Comparison of ENCODE assay signal across 10 cellular contexts in the genomic region with DNA sequence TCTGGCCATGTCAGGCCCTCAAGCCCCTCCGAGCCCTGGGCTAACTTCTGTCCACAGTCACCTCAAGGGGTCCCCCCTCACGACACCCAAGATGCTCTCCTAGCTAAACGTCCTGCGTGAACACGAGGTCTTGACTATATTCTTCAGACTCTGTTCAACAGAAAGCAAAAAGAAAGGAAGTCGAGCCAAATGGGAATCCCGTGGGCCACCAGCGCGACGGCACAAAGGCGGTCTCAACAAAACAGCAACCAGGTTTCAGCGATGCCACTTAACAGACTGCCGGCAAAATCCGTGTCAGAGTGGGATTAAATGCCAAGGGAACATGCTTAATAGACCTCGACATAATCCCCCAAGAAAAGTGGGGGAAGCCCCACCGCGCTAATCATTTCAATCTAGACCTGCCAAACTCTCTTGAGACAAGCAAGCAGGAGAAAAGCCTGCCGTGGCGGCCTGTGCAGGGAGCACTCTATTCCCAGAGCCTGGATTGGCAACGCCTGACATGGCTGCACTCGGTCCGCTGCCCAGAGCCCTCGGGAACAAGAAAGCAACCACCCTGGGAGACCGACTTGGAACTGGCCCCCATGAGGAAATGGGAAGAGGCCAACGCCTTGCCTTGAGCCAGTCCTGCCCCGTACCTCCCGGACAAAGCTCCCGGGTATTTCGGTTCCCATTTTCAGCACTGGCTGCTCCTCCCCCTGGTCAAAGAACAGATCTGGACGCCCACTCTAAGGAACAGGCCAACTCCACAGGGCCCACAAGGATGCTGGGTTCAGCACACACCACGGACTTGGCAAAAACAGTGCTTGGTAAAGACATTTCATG. TPM values are rescaled to one million over a fixed set of nuclear protein-coding genes. Genes with fewer than 3 reads are reported as not detected.
DNase-seq lines count a peak whose midpoint lies in the region; TF ChIP-seq lines count a peak whose summit lies in the region.
"Had no signal": no experiment of that assay in that cellular context is flagged by ENCODE, and none has a peak within 500 bp of the region (broad histone marks: within the 10 kb centered on the region; RNA-seq: fewer than 3 reads in every experiment).

No MANE protein-coding gene starts in this region.

- no peaks in the 10 kb centered on the region for H3K27me3 ChIP-seq in H9 (ENCODE audit: insufficient read depth, low read length)
- no peaks in the 10 kb centered on the region for H3K27me3 ChIP-seq in skeletal muscle tissue (ENCODE audit: control insufficient read depth in 3 of 3, insufficient read depth in 3 of 3, low read length in 3 of 3)

- H4K91ac ChIP-seq in H9 (ENCODE audit: insufficient read length, low read depth, low read length): no peak overlapping the region

- H3K4me1 ChIP-seq in H9 (ENCODE audit: insufficient read depth, low read length) (0 out of 2 replicates have a peak, but pooled peaks cover 2% of the 10 kb centered on the region), skeletal muscle tissue (ENCODE audit: control insufficient read depth in 3 of 3, insufficient read depth in 3 of 3, low read length in 3 of 3) (peaks cover 59 to 73% (median 62%) of the 10 kb centered on the region in 3 donors)

- H3K4me3 Mint-ChIP-seq in H9: no peak overlapping the region
- H3K4me3 Mint-ChIP-seq: T-helper 1 cell treated with Interleukin-12 subunit alpha and Interleukin-12 subunit beta and Interleukin-4 antibody, amounts not matched to agents 30 μg/mL and 1 μg/mL, for 36 hours had no signal

- no peak overlapping the region for H3K23ac ChIP-seq in H9 (ENCODE audit: insufficient read length, low read depth, low read length)

- H3K9me3 Mint-ChIP-seq in H9: no peaks in the 10 kb centered on the region
- H3K9me3 Mint-ChIP-seq: T-helper 1 cell treated with Interleukin-12 subunit alpha and Interleukin-12 subunit beta and Interleukin-4 antibody, amounts not matched to agents 30 μg/mL and 1 μg/mL, for 36 hours had no signal

- peak overlapping the region; percentile 67 to 96 (median 79); a peak in 4 of 7 replicates for H3K27ac Mint-ChIP-seq in H9

- H3K18ac ChIP-seq in H9 (ENCODE audit: insufficient read length, low read depth, low read length): no peak overlapping the region

- H2BK12ac ChIP-seq in H9 (ENCODE audit: insufficient read length, low read depth, low read length): no peak overlapping the region

- DNase-seq in H9: no peak
- DNase-seq in astrocyte of the hippocampus (ENCODE audit: low read depth, low spot score): peak; percentile 80
- peak; percentile 29 for DNase-seq in inferior parietal cortex (ENCODE audit: extremely low spot score)
- DNase-seq in cortex of kidney (lab: John Stamatoyannopoulos, UW): no peak
- DNase-seq in ecto neural progenitor cell (ENCODE audit: low spot score): no peak
- no peak for DNase-seq in NCI-H345 (lab: John Stamatoyannopoulos, UW)
- no peak for DNase-seq in OCI-M1 (lab: John Stamatoyannopoulos, UW)
- DNase-seq: MM.1S had no signal

- WGBS in H9 (ENCODE audit: extremely low coverage, insufficient read length, low lambda C conversion rate): no CpG with 5 or more reads among the region's 31 CpGs

- H3T11ph ChIP-seq in H9 (ENCODE audit: low read length): no peak overlapping the region

- no peak overlapping the region for H2BK120ac ChIP-seq in H9 (ENCODE audit: low read depth, low read length, poor library complexity, severe bottlenecking)

- no peaks in the 10 kb centered on the region for H3K27me3 Mint-ChIP-seq in H9 (ENCODE audit: low read depth)

- TF ChIP-seq CTCF in H9 (conservative IDR thresholded peaks at IDR 0.05): no peak

- H3K79me2 ChIP-seq in H9 (ENCODE audit: insufficient read depth, low read length): peaks cover 13% of the 10 kb centered on the region; the same call in 1 of the 2 replicates

- H3K79me1 ChIP-seq in H9 (ENCODE audit: insufficient read depth, low read depth, low read length, poor library complexity, severe bottlenecking): peaks cover 13% of the 10 kb centered on the region

- no peak overlapping the region for H2BK15ac ChIP-seq in H9 (ENCODE audit: low read depth, low read length)

- H3K4me1 Mint-ChIP-seq in H9: peaks cover 43 to 49% of the 10 kb centered on the region in 2 experiments

- H3K36me3 Mint-ChIP-seq in H9 (ENCODE audit: insufficient read depth in 1 of 3, low read depth in 3 of 3): peaks cover 15 to 36% (median 28%) of the 10 kb centered on the region in 3 experiments; a peak in 6 of 7 replicates

- H2BK20ac ChIP-seq in H9 (ENCODE audit: low read depth, low read length, poor library complexity, severe bottlenecking): no peak overlapping the region

- no peak overlapping the region for H3K14ac ChIP-seq in H9 (ENCODE audit: insufficient read depth, low read length)

- peaks cover 4 to 11% (median 5%) of the 10 kb centered on the region in 3 donors for H3K36me3 ChIP-seq in skeletal muscle tissue (ENCODE audit: control insufficient read depth in 3 of 3, insufficient read depth in 3 of 3, low read length in 3 of 3)

- no peak overlapping the region for H2AK5ac ChIP-seq in H9 (ENCODE audit: insufficient read length, low read length)

- H2BK5ac ChIP-seq in H9 (ENCODE audit: insufficient read length, low read length): no peak overlapping the region

- no peak overlapping the region for H4K8ac ChIP-seq in H9 (replicated peaks; ENCODE audit: insufficient read length, low read depth, low read length)

- H3K23me2 ChIP-seq in H9 (ENCODE audit: insufficient read length, low read depth, low read length, poor library complexity, severe bottlenecking): no peaks in the 10 kb centered on the region

- H3K9ac ChIP-seq in H9 (ENCODE audit: extremely low read depth, insufficient read length, low read length) (no peak overlapping the region), skeletal muscle tissue (ENCODE audit: low read depth in 1 of 3, low read length in 3 of 3) (peak overlapping the region; percentile 62 to 74 (median 68))

- H3K9me3 ChIP-seq in H9 (ENCODE audit: control insufficient read depth, low read depth, low read length) (no peaks in the 10 kb centered on the region), skeletal muscle tissue (ENCODE audit: control insufficient read depth in 3 of 3, low read length in 3 of 3) (no peaks in the 10 kb centered on the region)

- no peak overlapping the region for H3K4me2 ChIP-seq in H9 (ENCODE audit: insufficient read depth, insufficient read length, low read length)

- H3K27ac ChIP-seq in H9 (ENCODE audit: insufficient read length, low read depth, low read length): no peak overlapping the region
- peak overlapping the region; percentile 71 for H3K27ac ChIP-seq in skeletal muscle tissue (ENCODE audit: low read depth, low read length)

- H3K56ac ChIP-seq in H9 (ENCODE audit: insufficient read length, low read depth, low read length): no peak overlapping the region

- H3K4me3 ChIP-seq in skeletal muscle tissue (ENCODE audit: low read length in 3 of 3): peak overlapping the region; percentile 51 to 61 (median 51)

- no peak overlapping the region for H3K4ac ChIP-seq in H9 (ENCODE audit: low read depth, low read length)

- no peaks in the 10 kb centered on the region for H4K20me1 ChIP-seq in H9 (ENCODE audit: control insufficient read depth, insufficient read depth, insufficient read length)

- no peak overlapping the region for H2AFZ ChIP-seq in H9 (ENCODE audit: low read length)

- no peak overlapping the region for H4K5ac ChIP-seq in H9 (ENCODE audit: insufficient read length, low read depth, low read length)

RNA-seq across cellular contexts. Expression of gene ZC3H4, which starts 16.0 kb away (rescaled TPM):
- total RNA-seq in H9 (2021): 105 and 109 TPM in 2 replicates
- 14.6 TPM for total RNA-seq in skeletal muscle tissue

RNA-seq across cellular contexts. Expression of gene SAE1, which starts 33.0 kb away (rescaled TPM):
- total RNA-seq in H9 (2021) (232 and 234 TPM in 2 replicates), skeletal muscle tissue (71.0 TPM)

RNA-seq across cellular contexts. Expression of gene TMEM160, which starts 49.2 kb away (rescaled TPM):
- total RNA-seq in H9 (2021) (65.1 and 66.9 TPM in 2 replicates), skeletal muscle tissue (9.4 TPM)

Comparison
In these comparisons a context has a peak if more than half of its experiments do, and no peak if none do; other contexts are left out.
1. DNase-seq: peak in astrocyte of the hippocampus (single experiment) and inferior parietal cortex (single experiment); none in H9 (single experiment), cortex of kidney (single experiment), ecto neural progenitor cell (single experiment), NCI-H345 (single experiment) and OCI-M1 (single experiment).